Comparison of ENCODE assay signal across 8 cellular contexts in the genomic region with DNA sequence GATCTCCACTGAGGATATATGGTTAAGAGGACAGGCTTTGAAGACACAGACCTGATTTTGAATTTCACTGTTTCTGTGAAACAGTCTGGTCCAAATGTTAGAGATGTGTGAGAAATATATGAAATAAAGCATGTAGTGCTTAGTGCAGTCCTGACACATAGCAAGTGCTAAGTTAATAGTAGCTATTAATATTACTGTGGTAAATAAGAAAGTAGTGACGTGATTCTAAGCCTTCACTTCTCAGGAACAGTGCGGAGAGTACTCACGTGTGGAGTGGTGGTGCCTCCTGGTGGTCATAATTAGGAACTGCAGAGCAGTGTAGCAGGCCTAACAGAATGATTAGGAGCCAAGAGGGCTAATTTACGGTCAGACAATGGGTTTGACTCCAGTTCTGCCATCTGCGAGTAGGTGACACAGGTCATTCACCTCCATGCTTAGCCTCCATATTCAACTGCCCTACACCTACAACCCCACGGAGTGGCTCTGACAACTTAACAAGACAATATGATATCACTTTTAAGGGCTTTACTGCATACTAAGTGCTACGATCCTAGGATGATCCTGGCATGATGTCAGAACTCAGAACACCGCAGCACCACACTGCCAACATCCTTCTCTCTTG.
DNase-seq lines count a peak whose midpoint lies in the region; ATAC-seq and TF ChIP-seq lines count a peak whose summit lies in the region.

No MANE protein-coding gene starts in this region.

- H3K4me3 Mint-ChIP-seq in activated B cell treated with CpG ODN at 0.5 μM for 24 hours, result no peak overlapping the region

- no peaks in the 10 kb centered on the region for H3K36me3 Mint-ChIP-seq in activated B cell treated with CpG ODN at 0.5 μM for 24 hours (ENCODE audit: low read depth)

- TF ChIP-seq CTCF in GM12864 (IDR thresholded peaks at IDR 0.05; ENCODE audit: low read depth, low read length, missing control alignments), result peak; percentile 98
- peak; percentile 56 for TF ChIP-seq CTCF in activated B cell treated with CpG ODN at 0.5 μM for 24 hours (IDR thresholded peaks at IDR 0.05)

- H3K27me3 Mint-ChIP-seq in activated B cell treated with CpG ODN at 0.5 μM for 24 hours, result no peaks in the 10 kb centered on the region

- POLR2A ChIA-PET in activated B cell treated with CpG ODN at 0.5 μM for 24 hours (lab: Charles Lee), result interaction anchor here (1.4 to 1.9 kb wide), 2 partner anchors 11 to 330 kb away, joined by 5 to 12 read pairs; no protein-coding TSS in a partner anchor

- H3K4me3 ChIP-seq in GM12864 (ENCODE audit: low read depth, low read length), result no peak overlapping the region

- H3K27ac ChIP-seq in caudate nucleus (ENCODE audit: low read depth, low read length), result no peak overlapping the region

- DNase-seq in GM12864 (ENCODE audit: low read depth) (peak; percentile 55), NCI-H2171 (lab: John Stamatoyannopoulos, UW) (peak; percentile 64), activated B cell treated with CpG ODN at 0.5 μM for 24 hours (peak; percentile 52), caudate nucleus (lab: John Stamatoyannopoulos, UW) (peak in 53 of 61 donors; percentile 10 to 87 (median 43)), kidney tubule cell (ENCODE audit: low spot score) (peak; percentile 75)
- peak; percentile 83 for DNase-seq in stimulated activated CD4-positive, alpha-beta T cell treated with anti-CD3 and anti-CD28 coated beads, Interleukin-4, amount 100 ng/mL, for 24 hours

- intact Hi-C loops in activated B cell treated with CpG ODN at 0.5 μM for 24 hours (cut with micrococcal nuclease), result loop anchor here (1.0 to 10.0 kb wide), 9 partner anchors 11 to 631 kb away; no protein-coding TSS in a partner anchor

- ATAC-seq in HG02981 (IDR thresholded peaks at IDR 0.05; ENCODE audit: unreplicated experiment) (peak; percentile 72), activated B cell treated with CpG ODN at 0.5 μM for 24 hours (ENCODE audit: low read depth) (peak; percentile 99), HG03045 (IDR thresholded peaks at IDR 0.05; ENCODE audit: unreplicated experiment) (no peak)

- no peaks in the 10 kb centered on the region for H3K9me3 Mint-ChIP-seq in activated B cell treated with CpG ODN at 0.5 μM for 24 hours

- peaks cover 4% of the 10 kb centered on the region for H3K4me1 Mint-ChIP-seq in activated B cell treated with CpG ODN at 0.5 μM for 24 hours

- no peak overlapping the region for H3K27ac Mint-ChIP-seq in activated B cell treated with CpG ODN at 0.5 μM for 24 hours

- CTCF ChIA-PET in activated B cell treated with CpG ODN at 0.5 μM for 24 hours (lab: Charles Lee), result interaction anchor here (0.6 to 8.3 kb wide), 15 partner anchors 8 to 633 kb away, joined by 3 to 91 read pairs (median 4); no protein-coding TSS in a partner anchor
